Comparison of ENCODE assay signal across 1 cellular context in genomic region chr16:86289304-86289703, GRCh38.
TF ChIP-seq lines count a peak whose summit lies in the region.

No MANE protein-coding gene starts in this region.

TF ChIP-seq in IMR-90, 13 proteins besides CTCF, POLR2A, EP300 and RAD21 (continued from another document):
- TF ChIP-seq, protein P1, sequence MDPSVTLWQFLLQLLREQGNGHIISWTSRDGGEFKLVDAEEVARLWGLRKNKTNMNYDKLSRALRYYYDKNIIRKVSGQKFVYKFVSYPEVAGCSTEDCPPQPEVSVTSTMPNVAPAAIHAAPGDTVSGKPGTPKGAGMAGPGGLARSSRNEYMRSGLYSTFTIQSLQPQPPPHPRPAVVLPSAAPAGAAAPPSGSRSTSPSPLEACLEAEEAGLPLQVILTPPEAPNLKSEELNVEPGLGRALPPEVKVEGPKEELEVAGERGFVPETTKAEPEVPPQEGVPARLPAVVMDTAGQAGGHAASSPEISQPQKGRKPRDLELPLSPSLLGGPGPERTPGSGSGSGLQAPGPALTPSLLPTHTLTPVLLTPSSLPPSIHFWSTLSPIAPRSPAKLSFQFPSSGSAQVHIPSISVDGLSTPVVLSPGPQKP (IDR thresholded peaks at IDR 0.05; ENCODE audit: borderline replicate concordance, low read depth, low read length), result no peak
- no peak for TF ChIP-seq BHLHE40 (IDR thresholded peaks at IDR 0.05; ENCODE audit: low read depth, low read length)
- no peak for TF ChIP-seq SMC3 (IDR thresholded peaks at IDR 0.05; ENCODE audit: low read depth, low read length)
- TF ChIP-seq MAFK (IDR thresholded peaks at IDR 0.05; ENCODE audit: low read depth, low read length), result no peak
- TF ChIP-seq NFE2L2 (IDR thresholded peaks at IDR 0.05; ENCODE audit: low read depth, low read length), result no peak
- TF ChIP-seq FOS (IDR thresholded peaks at IDR 0.05; ENCODE audit: low read depth, low read length), result no peak
- TF ChIP-seq MXI1 (IDR thresholded peaks at IDR 0.05; ENCODE audit: borderline replicate concordance, low read depth, low read length), result no peak
- no peak for TF ChIP-seq MAZ (IDR thresholded peaks at IDR 0.05; ENCODE audit: borderline replicate concordance, low read depth, low read length)
- no peak for TF ChIP-seq RFX5 (IDR thresholded peaks at IDR 0.05; ENCODE audit: low read depth, low read length)
